Comparison of ENCODE assay signal across 9 cellular contexts in the genomic region with DNA sequence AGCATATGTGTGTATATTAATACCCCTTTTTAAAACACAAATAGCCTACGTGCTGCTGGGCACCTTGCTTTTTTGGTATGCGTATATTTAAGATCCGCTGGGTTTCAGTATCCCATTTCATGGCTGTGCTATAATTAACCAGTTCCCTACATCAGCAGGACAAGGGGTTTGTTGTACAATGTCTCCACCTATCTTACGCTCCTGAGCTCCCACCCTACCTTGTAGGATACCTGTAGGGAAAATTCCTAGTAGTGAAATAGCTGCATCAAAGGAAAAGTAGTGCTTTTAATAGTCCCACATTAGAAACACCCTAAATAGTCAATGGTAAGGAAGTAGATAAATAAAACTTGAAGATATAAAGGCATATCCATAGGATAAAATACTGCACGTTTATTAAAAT. TPM values are rescaled to one million over a fixed set of nuclear protein-coding genes. Genes with fewer than 3 reads are reported as not detected.
DNase-seq lines count a peak whose midpoint lies in the region; FAIRE-seq and TF ChIP-seq lines count a peak whose summit lies in the region.
"Had no signal": no experiment of that assay in that cellular context is flagged by ENCODE, and none has a peak within 500 bp of the region (broad histone marks: within the 10 kb centered on the region; RNA-seq: fewer than 3 reads in every experiment).

No MANE protein-coding gene starts in this region.

- TF ChIP-seq POLR2A in endothelial cell of umbilical vein (IDR thresholded peaks at IDR 0.05; ENCODE audit: low read depth, low read length) (no peak), testis (IDR thresholded peaks at IDR 0.05) (no peak)

- dilution Hi-C loops in endothelial cell of umbilical vein (cut with MboI; ENCODE audit: extremely low pct_ligation_motif_present, low sequenced_read_pairs): no loop called here

- H3K4me3 ChIP-seq in OCI-LY3 (ENCODE audit: low read length) (no peak overlapping the region), endothelial cell of umbilical vein (replicated peaks in 1 of 3; ENCODE audit: insufficient read depth in 1 of 3, low read depth in 1 of 3, low read length in 3 of 3) (no peak overlapping the region), testis (peak overlapping the region in 1 of 2 donors; percentile 9)

- H3K36me3 ChIP-seq in OCI-LY3 (replicated peaks; ENCODE audit: low read depth, low read length): no peaks in the 10 kb centered on the region
- H3K36me3 ChIP-seq in endothelial cell of umbilical vein (ENCODE audit: control insufficient read depth in 2 of 2, extremely low read depth in 1 of 2, insufficient read depth in 2 of 2, low read length in 2 of 2): peaks cover 0 to under 1% of the 10 kb centered on the region in 2 experiments
- H3K36me3 ChIP-seq in testis (ENCODE audit: low read depth, missing control alignments): no peaks in the 10 kb centered on the region

- no peaks in the 10 kb centered on the region for H3K9me1 ChIP-seq in endothelial cell of umbilical vein (replicated peaks; ENCODE audit: control insufficient read depth, extremely low read depth, insufficient read depth, low read length)

- 64 to 69% methylated on average over 5 of the region's 5 CpGs for WGBS in testis, 2 donors

- POLR2A ChIA-PET in endothelial cell of umbilical vein (lab: Charles Lee): no interaction called here

- no peaks in the 10 kb centered on the region for H3K9me3 ChIP-seq in OCI-LY3 (ENCODE audit: insufficient read depth, low read length)
- no peaks in the 10 kb centered on the region for H3K9me3 ChIP-seq in endothelial cell of umbilical vein (replicated peaks; ENCODE audit: control insufficient read depth, insufficient read depth, low read length)
- no peaks in the 10 kb centered on the region for H3K9me3 ChIP-seq in testis
- H3K9me3 ChIP-seq: thoracic aorta had no signal

- BruUV-seq in endothelial cell of umbilical vein (replicated peaks; lab: Mats Ljungman, UMichigan): no TSS peak

- H2AFZ ChIP-seq in OCI-LY3 (ENCODE audit: low read depth, low read length) (no peak overlapping the region), endothelial cell of umbilical vein (ENCODE audit: low read depth, low read length) (no peak overlapping the region)

- peaks cover 2% of the 10 kb centered on the region for H3K36me3 Mint-ChIP-seq in activated naive CD4-positive, alpha-beta T cell treated with anti-CD3 and anti-CD28 coated beads, Interleukin-2, amount 10 ng/mL, durations not matched to agents 7 days and 5 days

- H3K9ac ChIP-seq in OCI-LY3 (ENCODE audit: low read length): no peak overlapping the region
- H3K9ac ChIP-seq in endothelial cell of umbilical vein (replicated peaks; ENCODE audit: extremely low read depth, insufficient read depth, low read length): no peak overlapping the region

- 0 out of 2 replicates have a peak, but pooled peaks cover 3% of the 10 kb centered on the region for H3K27me3 ChIP-seq in OCI-LY3 (ENCODE audit: low read depth, low read length)
- no peaks in the 10 kb centered on the region for H3K27me3 ChIP-seq in endothelial cell of umbilical vein (ENCODE audit: control insufficient read depth in 2 of 2, insufficient read depth in 2 of 2, low read length in 2 of 2)
- H3K27me3 ChIP-seq in testis: no peaks in the 10 kb centered on the region

- intact Hi-C loops in endothelial cell of umbilical vein (cut with micrococcal nuclease) (no loop called here), testis (cut with DNase I; ENCODE audit: low total_unique reads) (no loop called here)

- no peak overlapping the region for H3K27ac ChIP-seq in OCI-LY3 (ENCODE audit: low read length)
- no peak overlapping the region for H3K27ac ChIP-seq in endothelial cell of umbilical vein (ENCODE audit: insufficient read depth, low read depth, low read length)
- H3K27ac ChIP-seq in temporal lobe (ENCODE audit: low read depth, low read length): peak overlapping the region; percentile 91
- no peak overlapping the region for H3K27ac ChIP-seq in testis
- H3K27ac ChIP-seq: thoracic aorta had no signal

- peak overlapping the region; percentile 78 for H3K4me3 Mint-ChIP-seq in activated naive CD4-positive, alpha-beta T cell treated with anti-CD3 and anti-CD28 coated beads, Interleukin-2, amount 10 ng/mL, durations not matched to agents 7 days and 5 days

- FAIRE-seq in endothelial cell of umbilical vein (lab: Jason Lieb, UNC): no peak

- H4K20me1 ChIP-seq in OCI-LY3 (ENCODE audit: insufficient read depth, low read length) (no peaks in the 10 kb centered on the region), endothelial cell of umbilical vein (replicated peaks; ENCODE audit: control insufficient read depth, extremely low read depth, insufficient read depth, low read length) (no peaks in the 10 kb centered on the region)

- peaks cover 28% of the 10 kb centered on the region for H3K27me3 Mint-ChIP-seq in activated naive CD4-positive, alpha-beta T cell treated with anti-CD3 and anti-CD28 coated beads, Interleukin-2, amount 10 ng/mL, durations not matched to agents 7 days and 5 days

- TF ChIP-seq CTCF in OCI-LY3 (IDR thresholded peaks at IDR 0.05; ENCODE audit: low read depth, low read length) (peak; percentile 17; the same call in 1 of the 2 replicates), endothelial cell of umbilical vein (IDR thresholded peaks at IDR 0.05; ENCODE audit: extremely low read depth in 1 of 2, insufficient read depth in 1 of 2, low read depth in 1 of 2, low read length in 2 of 2) (no peak), testis (IDR thresholded peaks at IDR 0.05) (no peak)

- H3K4me2 ChIP-seq in OCI-LY3 (ENCODE audit: low read length) (0 out of 2 replicates have a peak overlapping the region, but pooled peaks have one; percentile 37), endothelial cell of umbilical vein (ENCODE audit: insufficient read depth, low read length) (peak overlapping the region; percentile 55)

- CTCF ChIA-PET in activated naive CD4-positive, alpha-beta T cell treated with anti-CD3 and anti-CD28 coated beads, Interleukin-2, amount 10 ng/mL, durations not matched to agents 7 days and 5 days (lab: Charles Lee): no interaction called here
- CTCF ChIA-PET in endothelial cell of umbilical vein (lab: Charles Lee): interaction anchor here (2.4 to 2.9 kb wide), 2 partner anchors 14 to 61 kb away, joined by 7 to 16 read pairs; a partner anchor contains a TSS

- H3K4me1 Mint-ChIP-seq in activated naive CD4-positive, alpha-beta T cell treated with anti-CD3 and anti-CD28 coated beads, Interleukin-2, amount 10 ng/mL, durations not matched to agents 7 days and 5 days: peaks cover 15% of the 10 kb centered on the region

- H3K4me1 ChIP-seq in OCI-LY3 (ENCODE audit: low read length) (peaks cover 3% of the 10 kb centered on the region; the same call in 1 of the 2 replicates), endothelial cell of umbilical vein (ENCODE audit: control insufficient read depth, extremely low read depth, insufficient read depth, low read length) (peaks cover 8% of the 10 kb centered on the region), testis (peaks cover 4% of the 10 kb centered on the region)

- no peaks in the 10 kb centered on the region for H3K9me3 Mint-ChIP-seq in activated naive CD4-positive, alpha-beta T cell treated with anti-CD3 and anti-CD28 coated beads, Interleukin-2, amount 10 ng/mL, durations not matched to agents 7 days and 5 days

- no peak for DNase-seq in activated naive CD4-positive, alpha-beta T cell treated with anti-CD3 and anti-CD28 coated beads, Interleukin-2, amount 10 ng/mL, durations not matched to agents 7 days and 5 days
- DNase-seq in activated naive CD4-positive, alpha-beta T cell treated with Interleukin-2 at 50 U/mL for 16 hours: no peak
- DNase-seq in endothelial cell of umbilical vein (ENCODE audit: low read depth, low spot score) (no peak), NCI-H446 treated with DMSO at 0.1 percent for 48 hours (lab: John Stamatoyannopoulos, UW) (no peak), testis (no peak), AG08395 (ENCODE audit: low spot score) (no peak)

- no peaks in the 10 kb centered on the region for H3K79me2 ChIP-seq in OCI-LY3 (ENCODE audit: low read length)
- no peaks in the 10 kb centered on the region for H3K79me2 ChIP-seq in endothelial cell of umbilical vein (ENCODE audit: control insufficient read depth, insufficient read depth, low read length)

- H3K27ac Mint-ChIP-seq in activated naive CD4-positive, alpha-beta T cell treated with anti-CD3 and anti-CD28 coated beads, Interleukin-2, amount 10 ng/mL, durations not matched to agents 7 days and 5 days: no peak overlapping the region

TF ChIP-seq in endothelial cell of umbilical vein, 7 proteins besides CTCF, POLR2A, EP300 and RAD21:
- TF ChIP-seq FOS (IDR thresholded peaks at IDR 0.05; ENCODE audit: borderline replicate concordance, insufficient read depth, low read length) (no peak), MYC (IDR thresholded peaks at IDR 0.05; ENCODE audit: low read depth, low read length) (no peak), GATA2 (IDR thresholded peaks at IDR 0.05; ENCODE audit: insufficient read depth, insufficient read length, low read depth, low read length) (no peak), POLR2AphosphoS5 (IDR thresholded peaks at IDR 0.05; ENCODE audit: insufficient read depth, low read depth, low read length) (no peak), JUN (IDR thresholded peaks at IDR 0.05; ENCODE audit: borderline replicate concordance, insufficient read depth, insufficient read length, low read depth) (no peak), EZH2 (IDR thresholded peaks at IDR 0.05; ENCODE audit: borderline replicate concordance, low read depth, low read length, severe bottlenecking) (no peak)
- TF ChIP-seq, protein P1, sequence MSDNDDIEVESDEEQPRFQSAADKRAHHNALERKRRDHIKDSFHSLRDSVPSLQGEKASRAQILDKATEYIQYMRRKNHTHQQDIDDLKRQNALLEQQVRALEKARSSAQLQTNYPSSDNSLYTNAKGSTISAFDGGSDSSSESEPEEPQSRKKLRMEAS (IDR thresholded peaks at IDR 0.05; ENCODE audit: insufficient read depth, insufficient read length): no peak

RNA-seq across cellular contexts. Expression of a gene that starts 1.4 kb away (rescaled TPM):
- total RNA-seq in endothelial cell of umbilical vein: 3.2 and 3.5 TPM in 2 replicates
- polyA plus RNA-seq in endothelial cell of umbilical vein: 2.4 and 2.9 TPM in 2 replicates
- 2.1 and 2.9 TPM in 2 replicates for polyA plus RNA-seq in endothelial cell of umbilical vein (2011; cell fraction: cytosol; rRNA removed)
- 2.7 and 2.9 TPM in 2 replicates for polyA plus RNA-seq in endothelial cell of umbilical vein (2011; cell fraction: nucleus; rRNA removed)
- 2.6 and 3.9 TPM in 2 replicates for polyA plus RNA-seq in endothelial cell of umbilical vein (2012)
- polyA minus RNA-seq in endothelial cell of umbilical vein: 0.51 TPM in 1 of 2 replicates, not detected in the other
- polyA minus RNA-seq in endothelial cell of umbilical vein (2011; cell fraction: cytosol; rRNA and poly(A)+ RNA removed): not detected
- polyA minus RNA-seq in endothelial cell of umbilical vein (2011; cell fraction: nucleus; rRNA and poly(A)+ RNA removed): 1.6 TPM in 1 of 2 replicates, not detected in the other
- 5.2 TPM for total RNA-seq in temporal lobe
- 1 to 10 TPM; 4.8 to 8.3 TPM for total RNA-seq in testis
- polyA plus RNA-seq in testis (ENCODE audit: insufficient read depth, low read depth, low replicate concordance): 0.80 TPM
